9 cellular contexts compared by ENCODE assay signal in the genomic region with DNA sequence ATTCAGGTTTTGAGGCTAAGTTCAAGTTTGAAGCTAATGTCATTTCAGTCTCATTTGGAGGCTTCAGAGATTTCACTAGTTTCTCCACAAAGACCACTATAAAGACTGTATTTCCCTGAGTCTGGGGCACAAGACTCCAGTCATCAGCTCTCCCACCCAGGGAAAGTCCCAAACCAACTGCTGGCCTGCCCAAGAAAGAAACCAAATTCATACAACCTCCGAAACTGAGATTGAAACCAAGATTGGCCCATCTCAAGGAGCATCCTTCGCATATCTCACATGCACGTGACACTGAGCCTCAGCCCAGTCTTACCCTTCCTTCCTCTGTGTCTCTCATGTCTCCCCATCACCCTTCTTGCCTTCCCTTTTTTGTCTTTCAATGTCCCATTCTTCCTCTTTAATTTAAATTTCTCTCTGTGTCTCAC. TPM values are rescaled to one million over a fixed set of nuclear protein-coding genes. Genes with fewer than 3 reads are reported as not detected.
DNase-seq lines count a peak whose midpoint lies in the region; ATAC-seq and TF ChIP-seq lines count a peak whose summit lies in the region.
"Had no signal": no experiment of that assay in that cellular context is flagged by ENCODE, and none has a peak within 500 bp of the region (broad histone marks: within the 10 kb centered on the region; RNA-seq: fewer than 3 reads in every experiment).

No MANE protein-coding gene starts in this region.

- no peaks in the 10 kb centered on the region for H3K9me3 ChIP-seq in gastrocnemius medialis
- H3K9me3 ChIP-seq: A549 had no signal

- H3K27me3 Mint-ChIP-seq in memory B cell: no peaks in the 10 kb centered on the region

- no peaks in the 10 kb centered on the region for H3K36me3 ChIP-seq in gastrocnemius medialis

- peak overlapping the region; percentile 98 for H3K27ac Mint-ChIP-seq in memory B cell

- H3K4me1 Mint-ChIP-seq in memory B cell: peaks cover 59% of the 10 kb centered on the region

- no peaks in the 10 kb centered on the region for H3K9me3 Mint-ChIP-seq in memory B cell

- peak; percentile 56 for ATAC-seq in HG03045 (IDR thresholded peaks at IDR 0.05; ENCODE audit: unreplicated experiment)
- ATAC-seq in memory B cell (ENCODE audit: low read depth): peak; percentile 79
- no peak for ATAC-seq in gastrocnemius medialis
- ATAC-seq: A549 had no signal

- no peak for TF ChIP-seq POLR2A in gastrocnemius medialis (IDR thresholded peaks at IDR 0.05)

- peaks cover 16% of the 10 kb centered on the region for H3K36me3 Mint-ChIP-seq in memory B cell

- no peaks in the 10 kb centered on the region for H3K27me3 ChIP-seq in gastrocnemius medialis

- in situ Hi-C loops in gastrocnemius medialis (cut with MboI; ENCODE audit: low sequenced_read_pairs in 4 of 4): no loop called here

- no peaks in the 10 kb centered on the region for H3K4me1 ChIP-seq in gastrocnemius medialis
- H3K4me1 ChIP-seq: A549 had no signal

- no peak overlapping the region for H3K27ac ChIP-seq in gastrocnemius medialis
- H3K27ac ChIP-seq: A549 had no signal

- peak; percentile 51 for DNase-seq in activated CD4-positive, alpha-beta T cell treated with anti-CD3 and anti-CD28 coated beads for 1 hour
- no peak for DNase-seq in activated CD4-positive, alpha-beta T cell treated with anti-CD3 and anti-CD28 coated beads, Interleukin-2, amount 50 U/mL, for 1 hour
- DNase-seq in T-helper 9 cell: peak; percentile 55
- peak; percentile 46 to 73 for DNase-seq in memory B cell (ENCODE audit: low spot score in 2 of 2)
- DNase-seq in GDM1 (lab: John Stamatoyannopoulos, UW): no peak
- DNase-seq in gastrocnemius medialis: no peak
- no peak for DNase-seq in NCI-H345 treated with DMSO at 0.1 percent for 48 hours (lab: John Stamatoyannopoulos, UW; ENCODE audit: unreplicated experiment)

- no peak overlapping the region for H3K4me3 ChIP-seq in gastrocnemius medialis
- H3K4me3 ChIP-seq: A549 had no signal

- peak overlapping the region; percentile 64 for H3K4me3 Mint-ChIP-seq in memory B cell

- no peak for TF ChIP-seq CTCF in gastrocnemius medialis (IDR thresholded peaks at IDR 0.05 in 4 of 5, conservative IDR thresholded peaks at IDR 0.05 in 1 of 5)

- intact Hi-C loops in gastrocnemius medialis (cut with DNase I; ENCODE audit: low total_unique reads): no loop called here

RNA-seq across cellular contexts. Expression of a gene that starts 3.5 kb away (rescaled TPM):
- total RNA-seq in gastrocnemius medialis: not detected

RNA-seq across cellular contexts. Expression of a gene that starts 6.8 kb away (rescaled TPM):
- total RNA-seq in gastrocnemius medialis: under 1 TPM in 2 of 4 donors, not detected in 2; 0.23 to 0.87 TPM

RNA-seq across cellular contexts. Expression of a gene that starts 13.7 kb away (rescaled TPM):
- total RNA-seq in gastrocnemius medialis: not detected

RNA-seq across cellular contexts. Expression of a gene that starts 17.5 kb away (rescaled TPM):
- total RNA-seq in gastrocnemius medialis: 10 to 100 TPM in 1 of 4 donors, 1 to 10 TPM in 2, not detected in 1; 1.6 to 22.3 (median 4.1) TPM

RNA-seq across cellular contexts. Expression of a gene that starts 21.1 kb away (rescaled TPM):
- 10 to 100 TPM; 17.6 to 21.7 (median 20.3) TPM for total RNA-seq in gastrocnemius medialis

Comparison
In these comparisons a context has a peak if more than half of its experiments do, and no peak if none do; other contexts are left out.
1. DNase-seq: peak in activated CD4-positive, alpha-beta T cell treated with anti-CD3 and anti-CD28 coated beads for 1 hour (single experiment), T-helper 9 cell (single experiment) and memory B cell (2 of 2); none in activated CD4-positive, alpha-beta T cell treated with anti-CD3 and anti-CD28 coated beads, Interleukin-2, amount 50 U/mL, for 1 hour (single experiment), GDM1 (single experiment), gastrocnemius medialis (0 of 2) and NCI-H345 treated with DMSO at 0.1 percent for 48 hours (single experiment).
2. ATAC-seq: peak in HG03045 (single experiment) and memory B cell (single experiment); none in gastrocnemius medialis (0 of 2).